In the genomic region with DNA sequence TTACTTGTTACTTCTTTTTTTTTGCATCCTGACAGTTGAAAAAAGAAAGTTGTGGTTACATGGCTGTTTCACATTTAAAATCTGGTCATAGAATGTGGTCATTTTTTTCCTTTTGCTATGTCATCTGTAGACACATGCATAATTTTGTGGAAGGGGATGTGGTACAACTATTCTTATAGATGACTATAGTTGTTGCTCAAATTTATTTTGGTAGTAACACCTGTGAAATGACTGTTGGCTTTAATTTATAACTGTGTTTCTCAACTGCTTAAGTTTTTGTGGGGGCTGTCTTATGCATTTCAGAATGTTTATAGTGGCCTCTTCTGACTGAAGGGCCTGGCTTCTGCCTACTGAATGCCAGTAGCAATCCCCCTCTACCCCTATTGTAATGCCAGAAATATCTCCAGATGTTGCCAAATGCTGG, we compare ENCODE assay signal across 8 cellular contexts.
DNase-seq lines count a peak whose midpoint lies in the region; ATAC-seq and TF ChIP-seq lines count a peak whose summit lies in the region.

No MANE protein-coding gene starts in this region.

- H3K4me1 Mint-ChIP-seq in central memory CD8-positive, alpha-beta T cell: peaks cover 9% of the 10 kb centered on the region

- H3K27ac Mint-ChIP-seq in central memory CD8-positive, alpha-beta T cell (ENCODE audit: low read depth): peak overlapping the region; percentile 65

- H3K4me3 ChIP-seq in psoas muscle: no peak overlapping the region
- H3K4me3 ChIP-seq in esophagus squamous epithelium: no peak overlapping the region

- no peaks in the 10 kb centered on the region for H3K9me3 Mint-ChIP-seq in central memory CD8-positive, alpha-beta T cell

- no peaks in the 10 kb centered on the region for H3K9me3 ChIP-seq in psoas muscle
- no peaks in the 10 kb centered on the region for H3K9me3 ChIP-seq in esophagus squamous epithelium

- no peaks in the 10 kb centered on the region for H3K27me3 Mint-ChIP-seq in central memory CD8-positive, alpha-beta T cell

- DNase-seq in central memory CD8-positive, alpha-beta T cell (ENCODE audit: low spot score in 2 of 2): no peak
- DNase-seq in psoas muscle (no peak), esophagus squamous epithelium (lab: John Stamatoyannopoulos, UW) (no peak), GOT3 (lab: John Stamatoyannopoulos, UW) (no peak), kidney glomerular epithelial cell (lab: John Stamatoyannopoulos, UW) (no peak)

- no peak overlapping the region for H3K27ac ChIP-seq in psoas muscle
- no peak overlapping the region for H3K27ac ChIP-seq in esophagus squamous epithelium

- no peaks in the 10 kb centered on the region for H3K27me3 ChIP-seq in psoas muscle (ENCODE audit: insufficient read depth in 3 of 3, low read length in 2 of 3)
- no peaks in the 10 kb centered on the region for H3K27me3 ChIP-seq in esophagus squamous epithelium

- peaks cover 33% of the 10 kb centered on the region for H3K36me3 Mint-ChIP-seq in central memory CD8-positive, alpha-beta T cell (ENCODE audit: insufficient read depth)

- TF ChIP-seq POLR2A in esophagus squamous epithelium (IDR thresholded peaks at IDR 0.05): no peak

- intact Hi-C loops in psoas muscle (cut with DNase I) (no loop called here), esophagus squamous epithelium (cut with DNase I) (no loop called here)

- H3K4me3 Mint-ChIP-seq in central memory CD8-positive, alpha-beta T cell: no peak overlapping the region

- H3K36me3 ChIP-seq in psoas muscle (ENCODE audit: insufficient read depth in 1 of 2, low read depth in 1 of 2) (peaks cover 3 to 68% of the 10 kb centered on the region in 2 donors), esophagus squamous epithelium (peaks cover 0 to 79% (median 15%) of the 10 kb centered on the region in 3 donors)

- ATAC-seq in GM18517 (IDR thresholded peaks at IDR 0.05; ENCODE audit: unreplicated experiment) (peak; percentile 99), GM21619 (IDR thresholded peaks at IDR 0.05; ENCODE audit: unreplicated experiment) (peak; percentile 98), HG03571 (IDR thresholded peaks at IDR 0.05; ENCODE audit: unreplicated experiment) (peak; percentile 96), psoas muscle (no peak)
- peak; percentile 94 for ATAC-seq in central memory CD8-positive, alpha-beta T cell (replicated peaks; ENCODE audit: extremely low read depth, poor library complexity, severe bottlenecking)

- H3K4me1 ChIP-seq in psoas muscle (no peaks in the 10 kb centered on the region), esophagus squamous epithelium (no peaks in the 10 kb centered on the region)

- no peak for TF ChIP-seq CTCF in psoas muscle (IDR thresholded peaks at IDR 0.05)
- TF ChIP-seq CTCF in esophagus squamous epithelium (IDR thresholded peaks at IDR 0.05): no peak

Comparison
In these comparisons a context has a peak if more than half of its experiments do, and no peak if none do; other contexts are left out.
1. ATAC-seq: peak in GM18517 (single experiment), GM21619 (single experiment), HG03571 (single experiment) and central memory CD8-positive, alpha-beta T cell (single experiment); none in psoas muscle (0 of 4).